ENCODE assay signal across 12 cellular contexts in the genomic region with DNA sequence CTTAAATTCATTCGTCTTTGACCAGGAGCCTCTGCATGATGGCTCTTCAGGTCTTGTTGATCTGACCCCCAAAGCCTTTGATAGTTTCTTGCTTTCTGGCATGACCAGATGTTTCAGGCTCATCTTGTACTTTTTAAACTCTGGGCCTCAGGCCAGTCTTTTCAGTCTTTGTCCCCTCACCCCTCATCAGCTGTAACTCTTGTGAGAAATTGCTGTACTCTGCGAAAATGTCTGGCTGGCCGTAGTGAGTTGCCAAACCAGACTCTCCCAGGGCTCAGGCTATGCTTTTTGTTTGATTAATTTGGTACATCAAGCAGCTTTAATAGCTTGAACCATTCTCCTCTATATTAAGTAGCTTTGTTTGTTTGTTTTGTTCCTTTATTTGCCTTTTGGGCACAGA.
DNase-seq lines count a peak whose midpoint lies in the region; FAIRE-seq lines count a peak whose summit lies in the region.
"Had no signal": no experiment of that assay in that cellular context is flagged by ENCODE, and none has a peak within 500 bp of the region (broad histone marks: within the 10 kb centered on the region; RNA-seq: fewer than 3 reads in every experiment).

No MANE protein-coding gene starts in this region.

- peaks cover 36% of the 10 kb centered on the region for H3K9me3 Mint-ChIP-seq in activated T-helper 1 cell treated with anti-CD3 and anti-CD28 coated beads, Interleukin-12 subunit alpha, Interleukin-12 subunit beta, Interleukin-2, Interleukin-4 antibody, amounts not matched to agents 30 ng/mL and 10 ng/mL and 1 ng/mL, durations not matched to agents 14 hours and 24 hours and 36 hours

- 73 to 89% (median 84%) methylated on average over 3 of the region's 3 CpGs for WGBS in small intestine, 3 donors

- peaks cover 35% of the 10 kb centered on the region for H3K36me3 Mint-ChIP-seq in activated T-helper 1 cell treated with anti-CD3 and anti-CD28 coated beads, Interleukin-12 subunit alpha, Interleukin-12 subunit beta, Interleukin-2, Interleukin-4 antibody, amounts not matched to agents 30 ng/mL and 10 ng/mL and 1 ng/mL, durations not matched to agents 14 hours and 24 hours and 36 hours (ENCODE audit: low read depth)

- no peak overlapping the region for H3K4me3 ChIP-seq in effector memory CD4-positive, alpha-beta T cell (ENCODE audit: insufficient read depth, low read depth, low read length, poor library complexity, severe bottlenecking)
- no peak overlapping the region for H3K4me3 ChIP-seq in small intestine (ENCODE audit: low read depth in 1 of 2, low read length in 2 of 2)

- H3K27ac Mint-ChIP-seq in activated T-helper 1 cell treated with anti-CD3 and anti-CD28 coated beads, Interleukin-12 subunit alpha, Interleukin-12 subunit beta, Interleukin-2, Interleukin-4 antibody, amounts not matched to agents 30 ng/mL and 10 ng/mL and 1 ng/mL, durations not matched to agents 14 hours and 24 hours and 36 hours = no peak overlapping the region

- no peaks in the 10 kb centered on the region for H3K27me3 ChIP-seq in effector memory CD4-positive, alpha-beta T cell (replicated peaks; ENCODE audit: control insufficient read depth, insufficient read depth, low read length, poor library complexity, severe bottlenecking)
- H3K27me3 ChIP-seq in small intestine (ENCODE audit: control insufficient read depth in 2 of 2, insufficient read depth in 2 of 2, low read length in 2 of 2) = no peaks in the 10 kb centered on the region

- H3K4me1 ChIP-seq in effector memory CD4-positive, alpha-beta T cell (ENCODE audit: control insufficient read depth, insufficient read depth, low read length, poor library complexity, severe bottlenecking) = no peaks in the 10 kb centered on the region
- no peaks in the 10 kb centered on the region for H3K4me1 ChIP-seq in small intestine (ENCODE audit: control insufficient read depth in 2 of 2, insufficient read depth in 1 of 2, low read depth in 1 of 2, low read length in 1 of 2)
- H3K4me1 ChIP-seq: Caco-2 had no signal

- intact Hi-C loops in activated T-helper 1 cell treated with anti-CD3 and anti-CD28 coated beads, Interleukin-12 subunit alpha, Interleukin-12 subunit beta, Interleukin-2, Interleukin-4 antibody, amounts not matched to agents 30 ng/mL and 10 ng/mL and 1 ng/mL, durations not matched to agents 14 hours and 24 hours and 36 hours (cut with micrococcal nuclease) = loop anchor here (1.0 kb wide), 1 partner anchor 11 kb away; no protein-coding TSS in a partner anchor

- DNase-seq in AG08395 (ENCODE audit: low spot score) (peak; percentile 24), myocyte (ENCODE audit: low read depth) (peak; percentile 68), H4 (ENCODE audit: low spot score) (no peak), NAMALWA (ENCODE audit: low spot score) (no peak), small intestine (no peak)
- DNase-seq in effector memory CD4-positive, alpha-beta T cell = no peak
- DNase-seq in activated T-helper 1 cell treated with anti-CD3 and anti-CD28 coated beads, Interleukin-12 subunit alpha, Interleukin-12 subunit beta, Interleukin-2, Interleukin-4 antibody, amounts not matched to agents 30 ng/mL and 10 ng/mL and 1 ng/mL, durations not matched to agents 14 hours and 24 hours and 36 hours (ENCODE audit: low spot score) = no peak
- DNase-seq: activated gamma-delta T cell; Caco-2; effector CD4-positive, alpha-beta T cell; NCI-H2107 had no signal

- no peaks in the 10 kb centered on the region for H3K27me3 Mint-ChIP-seq in activated T-helper 1 cell treated with anti-CD3 and anti-CD28 coated beads, Interleukin-12 subunit alpha, Interleukin-12 subunit beta, Interleukin-2, Interleukin-4 antibody, amounts not matched to agents 30 ng/mL and 10 ng/mL and 1 ng/mL, durations not matched to agents 14 hours and 24 hours and 36 hours (ENCODE audit: insufficient read depth)

- FAIRE-seq in small intestine (lab: Jason Lieb, UNC) = no peak

- peak overlapping the region; percentile 14 for H3K27ac ChIP-seq in KOPT-K1 (ENCODE audit: low read depth, low read length, poor library complexity, severe bottlenecking)
- H3K27ac ChIP-seq in effector memory CD4-positive, alpha-beta T cell (ENCODE audit: insufficient read depth, low read length, poor library complexity, severe bottlenecking) = peak overlapping the region; percentile 21
- no peak overlapping the region for H3K27ac ChIP-seq in small intestine (ENCODE audit: low read depth in 1 of 2, low read length in 1 of 2)

- peaks cover 57% of the 10 kb centered on the region for H3K4me1 Mint-ChIP-seq in activated T-helper 1 cell treated with anti-CD3 and anti-CD28 coated beads, Interleukin-12 subunit alpha, Interleukin-12 subunit beta, Interleukin-2, Interleukin-4 antibody, amounts not matched to agents 30 ng/mL and 10 ng/mL and 1 ng/mL, durations not matched to agents 14 hours and 24 hours and 36 hours (ENCODE audit: low read depth)

- no peak overlapping the region for H3K4me3 Mint-ChIP-seq in activated T-helper 1 cell treated with anti-CD3 and anti-CD28 coated beads, Interleukin-12 subunit alpha, Interleukin-12 subunit beta, Interleukin-2, Interleukin-4 antibody, amounts not matched to agents 30 ng/mL and 10 ng/mL and 1 ng/mL, durations not matched to agents 14 hours and 24 hours and 36 hours

- H3K36me3 ChIP-seq in KOPT-K1 (ENCODE audit: insufficient read depth, low read length) (peaks cover 4% of the 10 kb centered on the region; the same call in 1 of the 2 replicates), small intestine (ENCODE audit: control insufficient read depth in 2 of 2, insufficient read depth in 2 of 2, low read length in 2 of 2) (no peaks in the 10 kb centered on the region)
- H3K36me3 ChIP-seq in effector memory CD4-positive, alpha-beta T cell (ENCODE audit: control insufficient read depth, insufficient read depth, low read length) = no peaks in the 10 kb centered on the region

- H3K9me3 ChIP-seq in KOPT-K1 (ENCODE audit: insufficient read depth, low read length, poor library complexity, severe bottlenecking) (peaks cover 22% of the 10 kb centered on the region), small intestine (ENCODE audit: control insufficient read depth, low read depth) (no peaks in the 10 kb centered on the region)
- H3K9me3 ChIP-seq in effector memory CD4-positive, alpha-beta T cell (ENCODE audit: control insufficient read depth, low read length) = no peaks in the 10 kb centered on the region

Comparison
In these comparisons a context has a peak if more than half of its experiments do, and no peak if none do; other contexts are left out.
1. DNase-seq: peak in AG08395 (single experiment) and myocyte (single experiment); none in effector memory CD4-positive, alpha-beta T cell (0 of 3), H4 (single experiment), NAMALWA (single experiment), activated T-helper 1 cell treated with anti-CD3 and anti-CD28 coated beads, Interleukin-12 subunit alpha, Interleukin-12 subunit beta, Interleukin-2, Interleukin-4 antibody, amounts not matched to agents 30 ng/mL and 10 ng/mL and 1 ng/mL, durations not matched to agents 14 hours and 24 hours and 36 hours (single experiment) and small intestine (single experiment).
2. H3K27ac ChIP-seq: peak in KOPT-K1 (single experiment) and effector memory CD4-positive, alpha-beta T cell (single experiment); none in small intestine (0 of 2).